9 cellular contexts compared by ENCODE assay signal in genomic region chr19:3270908-3271307, GRCh38. TPM values are rescaled to one million over a fixed set of nuclear protein-coding genes. Genes with fewer than 3 reads are reported as not detected.
DNase-seq lines count a peak whose midpoint lies in the region; ATAC-seq, FAIRE-seq and TF ChIP-seq lines count a peak whose summit lies in the region.
"Had no signal": no experiment of that assay in that cellular context is flagged by ENCODE, and none has a peak within 500 bp of the region (broad histone marks: within the 10 kb centered on the region; RNA-seq: fewer than 3 reads in every experiment).

No MANE protein-coding gene starts in this region.

- no peak for TF ChIP-seq RAD21 in A549 (conservative IDR thresholded peaks at IDR 0.05 in 1 of 2, IDR thresholded peaks at IDR 0.05 in 1 of 2)

- no peak for TF ChIP-seq EP300 in A549 (IDR thresholded peaks at IDR 0.05)

- no peaks in the 10 kb centered on the region for H3K36me3 Mint-ChIP-seq in HFFc6 (ENCODE audit: low read depth)

- H3K27ac ChIP-seq in A549 = no peak overlapping the region
- no peak overlapping the region for H3K27ac ChIP-seq in smooth muscle cell (ENCODE audit: low read depth)

- H3K4me2 ChIP-seq in A549 = peak overlapping the region; percentile 49
- H3K4me2 ChIP-seq in smooth muscle cell = no peak overlapping the region

- no peak for TF ChIP-seq CTCF in A549 (IDR thresholded peaks at IDR 0.05)
- TF ChIP-seq CTCF in HFFc6 (IDR thresholded peaks at IDR 0.05) = no peak
- no peak for TF ChIP-seq CTCF in choroid plexus epithelial cell (conservative IDR thresholded peaks at IDR 0.05; ENCODE audit: low read depth, low read length)
- no peak for TF ChIP-seq CTCF in smooth muscle cell (IDR thresholded peaks at IDR 0.05; ENCODE audit: borderline replicate concordance, insufficient read depth, poor library complexity, severe bottlenecking)

- H3K9me3 Mint-ChIP-seq in HFFc6 = peaks cover 13% of the 10 kb centered on the region

- peaks cover 6% of the 10 kb centered on the region; the same call in 2 of the 3 replicates for H3K9me3 ChIP-seq in A549
- H3K9me3 ChIP-seq in smooth muscle cell (replicated peaks; ENCODE audit: low read depth) = no peaks in the 10 kb centered on the region

- H4K20me1 ChIP-seq in smooth muscle cell (ENCODE audit: low read depth) = no peaks in the 10 kb centered on the region

- peaks cover 43% of the 10 kb centered on the region for H3K27me3 Mint-ChIP-seq in HFFc6 (ENCODE audit: insufficient read depth)

- H2AFZ ChIP-seq in smooth muscle cell (ENCODE audit: low read depth) = no peak overlapping the region

- CTCF ChIA-PET in A549 (lab: Yijun Ruan, JAX) = interaction anchor here (0.8 to 0.9 kb wide), 2 partner anchors 21 to 402 kb away, joined by 4 read pairs; no protein-coding TSS in a partner anchor

- no peak overlapping the region for H3K4me3 ChIP-seq in A549
- no peak overlapping the region for H3K4me3 ChIP-seq in choroid plexus epithelial cell (ENCODE audit: low read depth, low read length)
- no peak overlapping the region for H3K4me3 ChIP-seq in smooth muscle cell

- DNase-seq in A549 (ENCODE audit: low read depth in 1 of 2, low spot score in 1 of 2) (peak in 1 of 2 experiments; percentile 73), HFFc6 (peak; percentile 54), SW480 (ENCODE audit: low spot score) (peak; percentile 52), choroid plexus epithelial cell (ENCODE audit: low read depth) (peak; percentile 52), smooth muscle cell (lab: John Stamatoyannopoulos, UW; ENCODE audit: unreplicated experiment) (no peak)
- peak; percentile 46 to 71 for DNase-seq in stimulated activated CD4-positive, alpha-beta T cell treated with anti-CD3 and anti-CD28 coated beads, Interleukin-4, amount 100 ng/mL, for 4 hours

- POLR2A ChIA-PET in A549 (lab: Yijun Ruan, JAX) = interaction anchor here (0.6 kb wide), 2 partner anchors 206 to 412 kb away, joined by 3 read pairs; no protein-coding TSS in a partner anchor

- H3K79me2 ChIP-seq in smooth muscle cell (ENCODE audit: low read depth) = no peaks in the 10 kb centered on the region

- peaks cover 14% of the 10 kb centered on the region for H3K27me3 ChIP-seq in smooth muscle cell (ENCODE audit: low read depth)

- ATAC-seq in A549 (no peak), GM21528 (IDR thresholded peaks at IDR 0.05; ENCODE audit: low FRiP score, unreplicated experiment) (no peak), GM21423 (IDR thresholded peaks at IDR 0.05; ENCODE audit: unreplicated experiment) (no peak)

- H3F3A ChIP-seq in smooth muscle cell (ENCODE audit: low read depth) = no peaks in the 10 kb centered on the region

- H3K4me1 ChIP-seq in A549 (peaks cover 8% of the 10 kb centered on the region; the same call in 1 of the 3 replicates), smooth muscle cell (ENCODE audit: low read depth) (peaks cover 9% of the 10 kb centered on the region)

- no peak for TF ChIP-seq POLR2A in A549 (IDR thresholded peaks at IDR 0.05; ENCODE audit: low read length)

- H3K9ac ChIP-seq in smooth muscle cell (ENCODE audit: low read depth) = no peak overlapping the region

- no peaks in the 10 kb centered on the region for H3K36me3 ChIP-seq in smooth muscle cell (ENCODE audit: low read depth)

- no peak for FAIRE-seq in A549 (lab: Jason Lieb, UNC)
- FAIRE-seq: islet of Langerhans had no signal

- 15% methylated on average over 9 of the region's 11 CpGs for WGBS in A549 (ENCODE audit: missing lambda C conversion rate)
- 44% methylated on average over 7 of the region's 11 CpGs for WGBS in smooth muscle cell (ENCODE audit: low lambda C conversion rate)

- no peak overlapping the region for H3K27ac Mint-ChIP-seq in HFFc6

- no peak overlapping the region for H3K4me3 Mint-ChIP-seq in HFFc6

- H3K4me1 Mint-ChIP-seq in HFFc6 (ENCODE audit: low read depth) = peaks cover 6% of the 10 kb centered on the region; the same call in 1 of the 2 replicates

TF ChIP-seq in A549, 52 proteins besides CTCF, POLR2A, EP300 and RAD21:
- no peak for TF ChIP-seq CBX2 (IDR thresholded peaks at IDR 0.05; ENCODE audit: borderline replicate concordance, low read depth)
- TF ChIP-seq KDM5A (IDR thresholded peaks at IDR 0.05) = no peak
- TF ChIP-seq RARB (CRISPR knock-in tag; IDR thresholded peaks at IDR 0.05) = no peak
- TF ChIP-seq BHLHE40 (IDR thresholded peaks at IDR 0.05; ENCODE audit: low read depth, low read length) = no peak
- no peak for TF ChIP-seq ZNF302 (CRISPR knock-in tag; IDR thresholded peaks at IDR 0.05)
- TF ChIP-seq, protein P1, sequence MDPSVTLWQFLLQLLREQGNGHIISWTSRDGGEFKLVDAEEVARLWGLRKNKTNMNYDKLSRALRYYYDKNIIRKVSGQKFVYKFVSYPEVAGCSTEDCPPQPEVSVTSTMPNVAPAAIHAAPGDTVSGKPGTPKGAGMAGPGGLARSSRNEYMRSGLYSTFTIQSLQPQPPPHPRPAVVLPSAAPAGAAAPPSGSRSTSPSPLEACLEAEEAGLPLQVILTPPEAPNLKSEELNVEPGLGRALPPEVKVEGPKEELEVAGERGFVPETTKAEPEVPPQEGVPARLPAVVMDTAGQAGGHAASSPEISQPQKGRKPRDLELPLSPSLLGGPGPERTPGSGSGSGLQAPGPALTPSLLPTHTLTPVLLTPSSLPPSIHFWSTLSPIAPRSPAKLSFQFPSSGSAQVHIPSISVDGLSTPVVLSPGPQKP (IDR thresholded peaks at IDR 0.05; ENCODE audit: low read depth, low read length) = no peak

RNA-seq across cellular contexts. Expression of gene CELF5, which starts 46.4 kb away (rescaled TPM):
- polyA plus RNA-seq in A549 (2011; rRNA removed) = 0.31 and 0.42 TPM in 2 replicates
- polyA plus RNA-seq in A549 (2012; cell fraction: cytosol; rRNA removed) = 0.25 and 0.27 TPM in 2 replicates
- 0.92 and 0.99 TPM in 2 replicates for polyA plus RNA-seq in A549 (2012; cell fraction: nucleus; rRNA removed)
- 0.61 to 0.87 TPM (median 0.75 TPM) in 3 replicates for polyA plus RNA-seq in A549 (2017; fragmentation: RNase III; extraction: RNeasy Plus Mini Kit Qiagen cat#74134 plus additional on column Dnase treatment)
- polyA minus RNA-seq in A549 (2011; rRNA and poly(A)+ RNA removed) = 0.08 TPM in 1 of 2 replicates, not detected in the other
- total RNA-seq in HFFc6 (2021; fragmentation: NEBNext Ultra II Directional; extraction: Animal tissue kit (Norgen Biotek cat#: 25700)) = under 1 TPM in 3 of 6 experiments, not detected in 3; 0.20 to 0.46 (median 0.30) TPM
- not detected in 2 replicates for total RNA-seq in smooth muscle cell
- 0.18 TPM in 1 of 2 replicates, not detected in the other for polyA plus RNA-seq in smooth muscle cell
